In genomic region chr1:208219659-208220282, GRCh38 we compare ENCODE assay signal across 8 cellular contexts. TPM values are rescaled to one million over a fixed set of nuclear protein-coding genes. Genes with fewer than 3 reads are reported as not detected.
DNase-seq lines count a peak whose midpoint lies in the region; FAIRE-seq and TF ChIP-seq lines count a peak whose summit lies in the region.

No MANE protein-coding gene starts in this region.

- WGBS in thyroid gland, 2 donors, result 54 to 70% methylated on average over 14 to 15 of the region's 15 CpGs

- H3K27ac ChIP-seq in breast epithelium (peak overlapping the region; percentile 81), kidney (ENCODE audit: low read depth in 2 of 2, low read length in 2 of 2) (peak overlapping the region in 1 of 2 donors; percentile 73), thyroid gland (peak overlapping the region; percentile 18 to 82 (median 69))

- peak; percentile 50 for DNase-seq in MG63
- DNase-seq in breast epithelium (ENCODE audit: low spot score in 2 of 2), result peak in 1 of 2 donors; percentile 82
- peak; percentile 88 for DNase-seq in kidney
- DNase-seq in thyroid gland, result no peak
- no peak for DNase-seq in SW480 (ENCODE audit: low spot score)
- DNase-seq in DMS79 treated with DMSO at 0.1 percent for 48 hours (lab: John Stamatoyannopoulos, UW), result no peak
- no peak for DNase-seq in T-helper 2 cell
- no peak for DNase-seq in activated naive CD4-positive, alpha-beta T cell treated with anti-CD3 and anti-CD28 coated beads, Interleukin-2, amount 10 ng/mL, durations not matched to agents 7 days and 5 days

- H3K4me3 ChIP-seq in MG63, result no peak overlapping the region
- H3K4me3 ChIP-seq in breast epithelium, result peak overlapping the region in 1 of 3 donors; percentile 1
- H3K4me3 ChIP-seq in kidney (ENCODE audit: low read length in 2 of 2), result no peak overlapping the region
- H3K4me3 ChIP-seq in thyroid gland (replicated peaks in 1 of 3), result no peak overlapping the region

- H3K9ac ChIP-seq in kidney (ENCODE audit: low read length in 2 of 2), result no peak overlapping the region

- FAIRE-seq in kidney (lab: Jason Lieb, UNC), result no peak

- no peak overlapping the region for H3K4me3 Mint-ChIP-seq in activated naive CD4-positive, alpha-beta T cell treated with anti-CD3 and anti-CD28 coated beads, Interleukin-2, amount 10 ng/mL, durations not matched to agents 7 days and 5 days

- H3K27me3 ChIP-seq in MG63 (no peaks in the 10 kb centered on the region), breast epithelium (no peaks in the 10 kb centered on the region), thyroid gland (no peaks in the 10 kb centered on the region)

- no peak overlapping the region for H3K27ac Mint-ChIP-seq in activated naive CD4-positive, alpha-beta T cell treated with anti-CD3 and anti-CD28 coated beads, Interleukin-2, amount 10 ng/mL, durations not matched to agents 7 days and 5 days

- no peaks in the 10 kb centered on the region for H3K36me3 Mint-ChIP-seq in activated naive CD4-positive, alpha-beta T cell treated with anti-CD3 and anti-CD28 coated beads, Interleukin-2, amount 10 ng/mL, durations not matched to agents 7 days and 5 days

- no peaks in the 10 kb centered on the region for H3K4me1 Mint-ChIP-seq in activated naive CD4-positive, alpha-beta T cell treated with anti-CD3 and anti-CD28 coated beads, Interleukin-2, amount 10 ng/mL, durations not matched to agents 7 days and 5 days

- H3K9me3 ChIP-seq in MG63, result 0 out of 2 replicates have a peak, but pooled peaks cover 2% of the 10 kb centered on the region
- H3K9me3 ChIP-seq in breast epithelium, result no peaks in the 10 kb centered on the region
- no peaks in the 10 kb centered on the region for H3K9me3 ChIP-seq in kidney (ENCODE audit: control insufficient read depth in 1 of 2, low read length in 2 of 2)
- no peaks in the 10 kb centered on the region for H3K9me3 ChIP-seq in thyroid gland

- TF ChIP-seq CTCF in breast epithelium (IDR thresholded peaks at IDR 0.05), result no peak
- TF ChIP-seq CTCF in kidney (IDR thresholded peaks at IDR 0.05; ENCODE audit: borderline replicate concordance, extremely low read depth, insufficient read depth), result no peak
- TF ChIP-seq CTCF in thyroid gland (IDR thresholded peaks at IDR 0.05), result no peak

- intact Hi-C loops in breast epithelium (cut with DNase I; ENCODE audit: low total_unique reads) (no loop called here), kidney (cut with DNase I) (no loop called here), thyroid gland (cut with DNase I) (no loop called here)

- peaks cover 54% of the 10 kb centered on the region for H3K27me3 Mint-ChIP-seq in activated naive CD4-positive, alpha-beta T cell treated with anti-CD3 and anti-CD28 coated beads, Interleukin-2, amount 10 ng/mL, durations not matched to agents 7 days and 5 days

- H3K4me1 ChIP-seq in breast epithelium, result peaks cover 0 to 11% of the 10 kb centered on the region in 2 donors
- H3K4me1 ChIP-seq in kidney (ENCODE audit: control insufficient read depth in 1 of 2, insufficient read depth in 1 of 2, low read depth in 1 of 2, low read length in 2 of 2), result peaks cover 14 to 18% of the 10 kb centered on the region in 2 donors
- peaks cover 33 to 47% of the 10 kb centered on the region in 2 donors for H3K4me1 ChIP-seq in thyroid gland

- H3K36me3 ChIP-seq in MG63, result no peaks in the 10 kb centered on the region
- H3K36me3 ChIP-seq in breast epithelium, result no peaks in the 10 kb centered on the region
- H3K36me3 ChIP-seq in kidney (ENCODE audit: control insufficient read depth in 1 of 2, insufficient read depth in 2 of 2, low read length in 2 of 2), result peaks cover 5 to 8% of the 10 kb centered on the region in 2 donors
- peaks cover 11 to 14% of the 10 kb centered on the region in 2 donors for H3K36me3 ChIP-seq in thyroid gland

- H3K9me3 Mint-ChIP-seq in activated naive CD4-positive, alpha-beta T cell treated with anti-CD3 and anti-CD28 coated beads, Interleukin-2, amount 10 ng/mL, durations not matched to agents 7 days and 5 days, result no peaks in the 10 kb centered on the region

- CTCF ChIA-PET in activated naive CD4-positive, alpha-beta T cell treated with anti-CD3 and anti-CD28 coated beads, Interleukin-2, amount 10 ng/mL, durations not matched to agents 7 days and 5 days (lab: Charles Lee), result no interaction called here

- TF ChIP-seq POLR2A in breast epithelium (IDR thresholded peaks at IDR 0.05) (no peak), thyroid gland (IDR thresholded peaks at IDR 0.05) (no peak)

RNA-seq across cellular contexts. Expression of gene PLXNA2, which starts 24.4 kb away (rescaled TPM):
- 0.17 and 0.56 TPM in 2 replicates for total RNA-seq in MG63 (2014; rRNA removed; shearing (Covaris generic); ENCODE audit: low replicate concordance)
- total RNA-seq in breast epithelium (10 to 100 TPM; 11.3 to 18.2 (median 11.5) TPM), kidney (27.9 TPM), thyroid gland (10 to 100 TPM; 12.2 to 45.7 (median 21.8) TPM)
- polyA plus RNA-seq in kidney (ENCODE audit: insufficient read depth, low read depth, low replicate concordance), result 2.4 TPM

Comparison
In these comparisons a context has a peak if more than half of its experiments do, and no peak if none do; other contexts are left out.
1. DNase-seq: peak in MG63 (single experiment) and kidney (single experiment); none in thyroid gland (0 of 2), SW480 (single experiment), DMS79 treated with DMSO at 0.1 percent for 48 hours (single experiment), T-helper 2 cell (0 of 5) and activated naive CD4-positive, alpha-beta T cell treated with anti-CD3 and anti-CD28 coated beads, Interleukin-2, amount 10 ng/mL, durations not matched to agents 7 days and 5 days (single experiment).